28 cellular contexts compared by ENCODE assay signal in genomic region chr19:50553134-50553703, GRCh38. TPM values are rescaled to one million over a fixed set of nuclear protein-coding genes. Genes with fewer than 3 reads are reported as not detected.
A peak's percentile ranks its signal among the peaks of the same experiment; 100 is the strongest.
DNase-seq lines count a peak whose midpoint lies in the region; ATAC-seq and TF ChIP-seq lines count a peak whose summit lies in the region.
"Had no signal": no experiment of that assay in that cellular context is flagged by ENCODE, and none has a peak within 500 bp of the region (broad histone marks: within the 10 kb centered on the region; RNA-seq: fewer than 3 reads in every experiment).

No MANE protein-coding gene starts in this region.

- peaks cover 4% of the 10 kb centered on the region for H3K4me1 ChIP-seq in testis

- DNase-seq in Daoy (ENCODE audit: low read depth): peak; percentile 1
- peak; percentile 50 for DNase-seq in islet precursor cell
- no peak for DNase-seq in progenitor cell of endocrine pancreas (ENCODE audit: low spot score, unreplicated experiment)
- DNase-seq in testis: no peak
- no peak for DNase-seq in HPDE6-E6E7 (ENCODE audit: extremely low spot score)
- DNase-seq in NK-92 (lab: John Stamatoyannopoulos, UW; ENCODE audit: unreplicated experiment): no peak
- DNase-seq: AML-193; CD4-positive, alpha-beta T cell; Karpas-422; NCI-H1092 treated with DMSO at 0.1 percent for 48 hours; NCI-H1436; NCI-H187; NCI-H2081 treated with DMSO at 0.1 percent for 48 hours; NCI-H2171; NCI-H226; NCI-H510A; SHP77 had no signal

- no peaks in the 10 kb centered on the region for H3K36me3 Mint-ChIP-seq in brain
- no peaks in the 10 kb centered on the region for H3K36me3 Mint-ChIP-seq in progenitor cell of endocrine pancreas (ENCODE audit: insufficient read depth)
- H3K36me3 Mint-ChIP-seq: IgD-negative memory B cell had no signal

- TF ChIP-seq CTCF in brain (conservative IDR thresholded peaks at IDR 0.05) (no peak), progenitor cell of endocrine pancreas (IDR thresholded peaks at IDR 0.05; ENCODE audit: unreplicated experiment) (no peak), testis (IDR thresholded peaks at IDR 0.05) (no peak)

- H3K4me3 Mint-ChIP-seq in brain: peak overlapping the region in 3 of 5 experiments; percentile 75 to 94 (median 93)
- H3K4me3 Mint-ChIP-seq in progenitor cell of endocrine pancreas (ENCODE audit: low read depth): no peak overlapping the region
- H3K4me3 Mint-ChIP-seq: CD4-positive, alpha-beta T cell; GM23338 had no signal

- 81 to 85% methylated on average over 19 of the region's 19 CpGs for WGBS in testis, 2 donors

- intact Hi-C loops in testis (cut with DNase I; ENCODE audit: low total_unique reads): no loop called here

- H3K9me3 Mint-ChIP-seq in brain: peaks cover 0 to 77% (median 3%) of the 10 kb centered on the region in 5 experiments
- no peaks in the 10 kb centered on the region for H3K9me3 Mint-ChIP-seq in progenitor cell of endocrine pancreas (ENCODE audit: low read depth)
- H3K9me3 Mint-ChIP-seq: CD4-positive, alpha-beta T cell had no signal

- H3K27me3 Mint-ChIP-seq in brain (peaks cover 6% of the 10 kb centered on the region), progenitor cell of endocrine pancreas (peaks cover 66% of the 10 kb centered on the region)

- no peak overlapping the region for H3K4me3 ChIP-seq in testis
- H3K4me3 ChIP-seq: A549; BLaER1 treated with 17β-estradiol and CSF1 and Interleukin-3, amounts not matched to agents 10 nM and 100 nM; GM23338; HAP-1 had no signal

- H3K27ac ChIP-seq in testis: no peak overlapping the region
- H3K27ac ChIP-seq: A549; BLaER1 treated with 17β-estradiol and CSF1 and Interleukin-3, amounts not matched to agents 10 nM and 100 nM; RWPE1 had no signal

- no peaks in the 10 kb centered on the region for H3K36me3 ChIP-seq in testis (ENCODE audit: low read depth, missing control alignments)
- H3K36me3 ChIP-seq: BLaER1 treated with 17β-estradiol and CSF1 and Interleukin-3, amounts not matched to agents 10 nM and 100 nM; HAP-1 had no signal

- no peaks in the 10 kb centered on the region for H3K27me3 ChIP-seq in testis

- H3K9me3 ChIP-seq in testis: no peaks in the 10 kb centered on the region
- H3K9me3 ChIP-seq: A549; BLaER1 treated with 17β-estradiol and CSF1 and Interleukin-3, amounts not matched to agents 10 nM and 100 nM; HAP-1 had no signal

- no peak for TF ChIP-seq POLR2A in testis (IDR thresholded peaks at IDR 0.05)

- H3K27ac Mint-ChIP-seq in brain (peak overlapping the region in 3 of 5 experiments; percentile 58 to 99 (median 87)), progenitor cell of endocrine pancreas (peak overlapping the region; percentile 35)
- H3K27ac Mint-ChIP-seq: CD4-positive, alpha-beta T cell; GM23338; IgD-negative memory B cell had no signal

- H3K4me1 Mint-ChIP-seq in brain (peaks cover 76% of the 10 kb centered on the region), progenitor cell of endocrine pancreas (ENCODE audit: low read depth) (peaks cover 8% of the 10 kb centered on the region)
- H3K4me1 Mint-ChIP-seq: GM23338 had no signal

- ATAC-seq in GM18909 (IDR thresholded peaks at IDR 0.05; ENCODE audit: poor library complexity, unreplicated experiment): no peak
- ATAC-seq: A549, GM23338 had no signal

RNA-seq across cellular contexts. Expression of gene LRRC4B, which starts 15.0 kb away (rescaled TPM):
- total RNA-seq in Daoy (2014; rRNA removed; shearing (Covaris generic)): 1.8 and 5.6 TPM in 2 replicates
- polyA plus RNA-seq in brain (ENCODE audit: insufficient read depth, low read depth, low replicate concordance) (52.9 TPM), testis (ENCODE audit: insufficient read depth, low read depth, low replicate concordance) (2.8 TPM)
- total RNA-seq in progenitor cell of endocrine pancreas (1.0 and 1.2 TPM in 2 replicates), testis (10 to 100 TPM in 1 of 2 donors, 1 to 10 TPM in 1; 5.7 to 10.1 TPM)
- total RNA-seq: CD4-positive, alpha-beta T cell; M059J had no signal
- polyA plus RNA-seq: IgD-negative memory B cell had no signal

RNA-seq across cellular contexts. Expression of gene ASPDH, which starts 39.5 kb away (rescaled TPM):
- total RNA-seq in Daoy (2014; rRNA removed; shearing (Covaris generic)): not detected in 2 replicates
- 58.1 TPM for polyA plus RNA-seq in brain (ENCODE audit: insufficient read depth, low read depth, low replicate concordance)
- not detected in 2 replicates for total RNA-seq in progenitor cell of endocrine pancreas
- total RNA-seq in testis: not detected
- polyA plus RNA-seq in testis (ENCODE audit: insufficient read depth, low read depth, low replicate concordance): 0.90 TPM
- total RNA-seq: CD4-positive, alpha-beta T cell; G401; GM23338; M059J; SK-MEL-5 had no signal
- polyA plus RNA-seq: A549, GM23338, IgD-negative memory B cell had no signal

RNA-seq across cellular contexts. Expression of gene JOSD2, which starts 42.2 kb away (rescaled TPM):
- total RNA-seq in Daoy (2014; rRNA removed; shearing (Covaris generic)): 17.6 and 26.2 TPM in 2 replicates
- polyA plus RNA-seq in brain (ENCODE audit: insufficient read depth, low read depth, low replicate concordance) (36.8 TPM), testis (ENCODE audit: insufficient read depth, low read depth, low replicate concordance) (21.6 TPM)
- total RNA-seq in progenitor cell of endocrine pancreas (12.1 and 13.1 TPM in 2 replicates), testis (10 to 100 TPM; 26.1 to 37.7 TPM)

Comparison
In these comparisons a context has a peak if more than half of its experiments do, and no peak if none do; other contexts are left out.
1. DNase-seq: peak in Daoy (single experiment) and islet precursor cell (single experiment); none in progenitor cell of endocrine pancreas (single experiment), testis (single experiment), HPDE6-E6E7 (single experiment) and NK-92 (single experiment).